ENCODE assay signal across 8 cellular contexts in genomic region chr5:122129332-122129731, GRCh38. TPM values are rescaled to one million over a fixed set of nuclear protein-coding genes. Genes with fewer than 3 reads are reported as not detected.
A peak's percentile ranks its signal among the peaks of the same experiment; 100 is the strongest.
DNase-seq lines count a peak whose midpoint lies in the region; ATAC-seq, FAIRE-seq and TF ChIP-seq lines count a peak whose summit lies in the region.
"Had no signal": no experiment of that assay in that cellular context is flagged by ENCODE, and none has a peak within 500 bp of the region (broad histone marks: within the 10 kb centered on the region; RNA-seq: fewer than 3 reads in every experiment).

TSS of gene ZNF474 (plus strand) at chr5:122129546. CDS start at chr5:122151991, 22,445 bp downstream.

- DNase-seq in HCT116 (ENCODE audit: low read depth, low spot score) = peak; percentile 28
- peak in 1 of 2 donors; percentile 56 for DNase-seq in heart right ventricle
- peak; percentile 10 for DNase-seq in small intestine
- no peak for DNase-seq in NCI-H2081 treated with DMSO at 0.1 percent for 48 hours (lab: John Stamatoyannopoulos, UW)
- no peak for DNase-seq in activated CD4-positive, alpha-beta memory T cell treated with anti-CD3 and anti-CD28 coated beads, Interleukin-2, amount 10 ng/mL, durations not matched to agents 7 days and 5 days

- H3K27me3 Mint-ChIP-seq in activated CD4-positive, alpha-beta memory T cell treated with anti-CD3 and anti-CD28 coated beads, Interleukin-2, amount 10 ng/mL, durations not matched to agents 7 days and 5 days = no peaks in the 10 kb centered on the region
- H3K27me3 Mint-ChIP-seq: dendritic cell treated with granulocyte-macrophage colony-stimulating factor and Interleukin-4, amounts not matched to agents 40 ng/mL and 50 ng/mL, for 4 days had no signal

- CTCF ChIA-PET in HCT116 (lab: Charles Lee) = no interaction called here
- CTCF ChIA-PET in activated CD4-positive, alpha-beta memory T cell treated with anti-CD3 and anti-CD28 coated beads, Interleukin-2, amount 10 ng/mL, durations not matched to agents 7 days and 5 days (lab: Charles Lee) = no interaction called here

- H3K4me3 ChIP-seq in HCT116 (replicated peaks in 1 of 2; ENCODE audit: low read depth in 1 of 2, low read length in 2 of 2) (no peak within 1 kb of the TSS), heart right ventricle (no peak within 1 kb of the TSS), small intestine (ENCODE audit: low read depth in 1 of 2, low read length in 2 of 2) (no peak within 1 kb of the TSS)

- no peaks in the 10 kb centered on the region for H3K79me2 ChIP-seq in HCT116 (ENCODE audit: insufficient read depth, low read length)

- FAIRE-seq in small intestine (lab: Jason Lieb, UNC) = no peak

- no peak for TF ChIP-seq POLR2A in HCT116 (IDR thresholded peaks at IDR 0.05; ENCODE audit: borderline replicate concordance, extremely low read depth, insufficient read depth, insufficient read length)

- H3K27ac Mint-ChIP-seq in activated CD4-positive, alpha-beta memory T cell treated with anti-CD3 and anti-CD28 coated beads, Interleukin-2, amount 10 ng/mL, durations not matched to agents 7 days and 5 days = no peak within 1 kb of the TSS
- H3K27ac Mint-ChIP-seq: dendritic cell treated with granulocyte-macrophage colony-stimulating factor and Interleukin-4, amounts not matched to agents 40 ng/mL and 50 ng/mL, for 4 days had no signal

- WGBS in heart right ventricle, 2 donors = 19% methylated on average over 4 of the region's 4 CpGs
- WGBS in small intestine, 3 donors = 19 to 23% (median 22%) methylated on average over 4 of the region's 4 CpGs

- intact Hi-C loops in HCT116 (cut with micrococcal nuclease) (no loop called here), heart right ventricle (cut with DNase I) (no loop called here)

- no peaks in the 10 kb centered on the region for H3K9me3 Mint-ChIP-seq in activated CD4-positive, alpha-beta memory T cell treated with anti-CD3 and anti-CD28 coated beads, Interleukin-2, amount 10 ng/mL, durations not matched to agents 7 days and 5 days
- H3K9me3 Mint-ChIP-seq: dendritic cell treated with granulocyte-macrophage colony-stimulating factor and Interleukin-4, amounts not matched to agents 40 ng/mL and 50 ng/mL, for 4 days had no signal

- H3K9me2 ChIP-seq in HCT116 (ENCODE audit: insufficient read depth) = no peaks in the 10 kb centered on the region

- no peak within 1 kb of the TSS for H2AFZ ChIP-seq in HCT116 (ENCODE audit: low read depth, low read length, poor library complexity, severe bottlenecking)

- no peaks in the 10 kb centered on the region for H3K36me3 Mint-ChIP-seq in activated CD4-positive, alpha-beta memory T cell treated with anti-CD3 and anti-CD28 coated beads, Interleukin-2, amount 10 ng/mL, durations not matched to agents 7 days and 5 days (ENCODE audit: low read depth)

- H3K36me3 ChIP-seq in HCT116 (ENCODE audit: control insufficient read depth in 1 of 2, insufficient read depth in 2 of 2, low read length in 2 of 2) (no peaks in the 10 kb centered on the region), heart right ventricle (no peaks in the 10 kb centered on the region), small intestine (ENCODE audit: control insufficient read depth in 2 of 2, insufficient read depth in 2 of 2, low read length in 2 of 2) (no peaks in the 10 kb centered on the region)

- ATAC-seq in HCT116 (no peak), SK-N-SH treated with all-trans-retinoic acid at 6 μM for 48 hours (peak; percentile 99), heart right ventricle (peak in 7 of 8 donors; percentile 29 to 85 (median 70)), HG03139 (IDR thresholded peaks at IDR 0.05; ENCODE audit: unreplicated experiment) (no peak)

- H3K4me1 ChIP-seq in HCT116 (ENCODE audit: control insufficient read depth in 1 of 2, insufficient read depth in 2 of 2, low read length in 2 of 2) (peaks cover 0 to 4% of the 10 kb centered on the region in 2 experiments; a peak in 1 of 4 replicates), heart right ventricle (peaks cover 0 to 9% (median 4%) of the 10 kb centered on the region in 9 donors), small intestine (ENCODE audit: control insufficient read depth in 2 of 2, insufficient read depth in 1 of 2, low read depth in 1 of 2, low read length in 1 of 2) (no peaks in the 10 kb centered on the region)

- no peaks in the 10 kb centered on the region for H4K20me1 ChIP-seq in HCT116 (ENCODE audit: insufficient read depth)

- TF ChIP-seq RAD21 in HCT116 (IDR thresholded peaks at IDR 0.05; ENCODE audit: low read depth) = no peak

- no peak within 1 kb of the TSS for H3K4me2 ChIP-seq in HCT116 (ENCODE audit: low read length)

- H3K9me3 ChIP-seq in HCT116 (ENCODE audit: control insufficient read depth in 1 of 2, insufficient read depth in 1 of 2, low read depth in 1 of 2, low read length in 2 of 2) (no peaks in the 10 kb centered on the region), heart right ventricle (no peaks in the 10 kb centered on the region), small intestine (ENCODE audit: control insufficient read depth, low read depth) (no peaks in the 10 kb centered on the region)

- no peak within 1 kb of the TSS for H3K27ac ChIP-seq in HCT116 (ENCODE audit: low read depth, low read length)
- H3K27ac ChIP-seq in heart right ventricle = no peak within 1 kb of the TSS
- no peak within 1 kb of the TSS for H3K27ac ChIP-seq in small intestine (ENCODE audit: low read depth in 1 of 2, low read length in 1 of 2)

- TF ChIP-seq CTCF in HCT116 (IDR thresholded peaks at IDR 0.05 in 2 of 3, conservative IDR thresholded peaks at IDR 0.05 in 1 of 3; ENCODE audit: borderline replicate concordance in 1 of 3, insufficient read depth in 1 of 3, low read depth in 2 of 3, low read length in 2 of 3) = no peak
- TF ChIP-seq CTCF in heart right ventricle (IDR thresholded peaks at IDR 0.05) = no peak

- H3K4me3 Mint-ChIP-seq in activated CD4-positive, alpha-beta memory T cell treated with anti-CD3 and anti-CD28 coated beads, Interleukin-2, amount 10 ng/mL, durations not matched to agents 7 days and 5 days = no peak within 1 kb of the TSS
- H3K4me3 Mint-ChIP-seq: dendritic cell treated with granulocyte-macrophage colony-stimulating factor and Interleukin-4, amounts not matched to agents 40 ng/mL and 50 ng/mL, for 4 days had no signal

- no TSS peak for BruUV-seq in HCT116 (replicated peaks; lab: Mats Ljungman, UMichigan)

- H3K27me3 ChIP-seq in HCT116 (ENCODE audit: insufficient read depth, low read length) = no peaks in the 10 kb centered on the region
- H3K27me3 ChIP-seq in heart right ventricle = no peaks in the 10 kb centered on the region
- H3K27me3 ChIP-seq in small intestine (ENCODE audit: control insufficient read depth in 2 of 2, insufficient read depth in 2 of 2, low read length in 2 of 2) = no peaks in the 10 kb centered on the region

- RAD21 ChIA-PET in HCT116 (lab: Charles Lee; ENCODE audit: low non-redundant PET in 1 of 2, low total read pairs in 2 of 2, uncharacterized antibody in 2 of 2, unreplicated experiment in 2 of 2) = no interaction called here

- H3K4me1 Mint-ChIP-seq in activated CD4-positive, alpha-beta memory T cell treated with anti-CD3 and anti-CD28 coated beads, Interleukin-2, amount 10 ng/mL, durations not matched to agents 7 days and 5 days = no peaks in the 10 kb centered on the region

- H3K9ac ChIP-seq in HCT116 (ENCODE audit: low read length) = no peak within 1 kb of the TSS

- POLR2A ChIA-PET in HCT116 (lab: Charles Lee) = no interaction called here
- POLR2A ChIA-PET in activated CD4-positive, alpha-beta memory T cell treated with anti-CD3 and anti-CD28 coated beads, Interleukin-2, amount 10 ng/mL, durations not matched to agents 7 days and 5 days (lab: Charles Lee) = no interaction called here

TF ChIP-seq in HCT116, 20 proteins besides CTCF, POLR2A, EP300 and RAD21 (continues in another document):
- TF ChIP-seq EGR1 (IDR thresholded peaks at IDR 0.05; ENCODE audit: low read depth) (no peak), ZNF274 (IDR thresholded peaks at IDR 0.05; ENCODE audit: low read depth, low read length) (no peak), CBX3 (IDR thresholded peaks at IDR 0.05; ENCODE audit: low read depth) (no peak), SIN3A (IDR thresholded peaks at IDR 0.05; ENCODE audit: low read depth) (no peak), FOSL1 (IDR thresholded peaks at IDR 0.05; ENCODE audit: low read depth) (no peak), EZH2phosphoT487 (IDR thresholded peaks at IDR 0.05; ENCODE audit: borderline replicate concordance) (no peak), YY1 (IDR thresholded peaks at IDR 0.05; ENCODE audit: extremely low read depth, insufficient replicate concordance, low read depth, low read length) (no peak), JUND (IDR thresholded peaks at IDR 0.05) (no peak), SP1 (IDR thresholded peaks at IDR 0.05; ENCODE audit: low read depth) (no peak), SRF (IDR thresholded peaks at IDR 0.05; ENCODE audit: low read depth) (no peak)

TF ChIP-seq in SK-N-SH treated with all-trans-retinoic acid at 6 μM for 48 hours, 23 proteins besides CTCF, POLR2A, EP300 and RAD21 (continues in another document):
- TF ChIP-seq GLIS3 (CRISPR knock-in tag; IDR thresholded peaks at IDR 0.05) = no peak
- no peak for TF ChIP-seq PPARA (CRISPR knock-in tag; IDR thresholded peaks at IDR 0.05; ENCODE audit: borderline replicate concordance)
- TF ChIP-seq ZFP3 (CRISPR knock-in tag; IDR thresholded peaks at IDR 0.05) = no peak
- TF ChIP-seq OSR1 (CRISPR knock-in tag; IDR thresholded peaks at IDR 0.05) = no peak
- TF ChIP-seq BACH2 (CRISPR knock-in tag; IDR thresholded peaks at IDR 0.05; ENCODE audit: borderline replicate concordance) = no peak
- TF ChIP-seq TCF4 (CRISPR knock-in tag; IDR thresholded peaks at IDR 0.05; ENCODE audit: borderline replicate concordance) = no peak
- TF ChIP-seq ZNF70 (CRISPR knock-in tag; IDR thresholded peaks at IDR 0.05) = no peak
- no peak for TF ChIP-seq CSRNP3 (CRISPR knock-in tag; IDR thresholded peaks at IDR 0.05)
- TF ChIP-seq ESRRG (CRISPR knock-in tag; IDR thresholded peaks at IDR 0.05) = no peak

RNA-seq across cellular contexts. Expression of gene ZNF474, which starts in this region (rescaled TPM):
- total RNA-seq in HCT116 (2021; ENCODE audit: unreplicated experiment) = 0.37 TPM
- polyA plus RNA-seq in HCT116 (2012) = 0.10 TPM in 2 replicates
- total RNA-seq in heart right ventricle = under 1 TPM in 2 of 10 donors, not detected in 8; 0.19 to 0.20 TPM
- polyA plus RNA-seq in heart right ventricle = under 1 TPM in 1 of 2 donors, not detected in 1; 0.03 TPM
- polyA plus RNA-seq in small intestine = under 1 TPM in 1 of 3 donors, not detected in 2; 0.04 TPM
- not detected for total RNA-seq in activated CD4-positive, alpha-beta memory T cell treated with anti-CD3 and anti-CD28 coated beads, Interleukin-2, amount 10 ng/mL, durations not matched to agents 7 days and 5 days

Comparison
In these comparisons a context has a peak if more than half of its experiments do, and no peak if none do; other contexts are left out.
1. Peak in DNase-seq in HCT116; RNA of the gene not detected or under 1 TPM.
2. Peak in ATAC-seq in heart right ventricle; RNA of the gene not detected or under 1 TPM.
3. Peak in DNase-seq in small intestine; RNA of the gene not detected or under 1 TPM.